Comparison of ENCODE assay signal across 23 cellular contexts in genomic region chr7:80370587-80370986, GRCh38.
"Had no signal": no experiment of that assay in that cellular context is flagged by ENCODE, and none has a peak within 500 bp of the region (broad histone marks: within the 10 kb centered on the region; RNA-seq: fewer than 3 reads in every experiment).

No MANE protein-coding gene starts in this region.

- H3K9ac ChIP-seq: KMS-11 had no signal

- H3K4me2 ChIP-seq: KMS-11 had no signal

- H3K4me3 ChIP-seq: SK-N-MC had no signal

- H3K27ac ChIP-seq: KMS-11, SK-N-MC, VCaP had no signal

- DNase-seq: activated CD4-positive, alpha-beta memory T cell treated with anti-CD3 and anti-CD28 coated beads, Interleukin-2, amount 10 ng/mL, durations not matched to agents 7 days and 5 days; activated CD4-positive, alpha-beta T cell treated with anti-CD3 and anti-CD28 coated beads, Interleukin-2, amount 50 U/mL, for 1 hour; activated CD4-positive, CD25-positive, alpha-beta regulatory T cell; activated gamma-delta T cell; activated naive CD4-positive, alpha-beta T cell treated with anti-CD3 and anti-CD28 coated beads for 36 hours; activated T-cell treated with anti-CD3 and anti-CD28 coated beads for 4 hours; activated T-cell treated with anti-CD3 and anti-CD28 coated beads, Interleukin-2, amount 50 U/mL, for 48 hours; amygdala; NCI-H1092; NCI-H1436; NCI-H1694 treated with DMSO at 0.1 percent for 48 hours; NCI-H2171 treated with DMSO at 0.1 percent for 48 hours; NCI-H510A treated with DMSO at 0.1 percent for 48 hours; NCI-H774; NK-92 treated with Interleukin-12 subunit alpha and Interleukin-12 subunit beta, amount 100 ng/mL, for 24 hours; OCI-M1; RPMI8226; T-cell; T-helper 2 cell; T1000 had no signal
